In genomic region chr16:74760007-74760767, GRCh38 we compare ENCODE assay signal across 15 cellular contexts. TPM values are rescaled to one million over a fixed set of nuclear protein-coding genes. Genes with fewer than 3 reads are reported as not detected.
DNase-seq lines count a peak whose midpoint lies in the region; ATAC-seq and TF ChIP-seq lines count a peak whose summit lies in the region.
"Had no signal": no experiment of that assay in that cellular context is flagged by ENCODE, and none has a peak within 500 bp of the region (broad histone marks: within the 10 kb centered on the region; RNA-seq: fewer than 3 reads in every experiment).

No MANE protein-coding gene starts in this region.

- ATAC-seq in GM19463 (IDR thresholded peaks at IDR 0.05; ENCODE audit: unreplicated experiment): peak; percentile 100
- ATAC-seq in Panc1: 0 out of 2 replicates have a peak, but pooled peaks have one; percentile 34
- ATAC-seq: left colon had no signal

- no peaks in the 10 kb centered on the region for H3K27me3 ChIP-seq in Panc1 (ENCODE audit: control insufficient read depth, insufficient read depth, low read length)
- no peaks in the 10 kb centered on the region for H3K27me3 ChIP-seq in kidney epithelial cell (ENCODE audit: control insufficient read depth, insufficient read depth, low read length)
- no peaks in the 10 kb centered on the region for H3K27me3 ChIP-seq in testis

- H3K36me3 ChIP-seq in Panc1 (ENCODE audit: control insufficient read depth, insufficient read depth, low read length) (no peaks in the 10 kb centered on the region), kidney epithelial cell (ENCODE audit: control insufficient read depth, insufficient read depth, low read length) (no peaks in the 10 kb centered on the region), testis (ENCODE audit: low read depth, missing control alignments) (no peaks in the 10 kb centered on the region)
- H3K36me3 ChIP-seq: neutrophil had no signal

- DNase-seq in Daoy (ENCODE audit: low read depth) (peak; percentile 47), Panc1 (ENCODE audit: low read depth, low spot score) (no peak), kidney epithelial cell (ENCODE audit: low read depth) (peak; percentile 72), testis (no peak), DMS153 treated with DMSO at 0.1 percent for 48 hours (lab: John Stamatoyannopoulos, UW; ENCODE audit: unreplicated experiment) (no peak), mesothelial cell of epicardium (ENCODE audit: low spot score in 2 of 2, unreplicated experiment in 2 of 2) (no peak)
- DNase-seq in activated T-cell treated with anti-CD3 and anti-CD28 coated beads, Interleukin-2, amount 50 U/mL, for 24 hours: no peak
- DNase-seq: H9, left colon, NCI-H1105, NCI-H774 had no signal

- H3K4me1 ChIP-seq in Panc1 (ENCODE audit: control insufficient read depth, insufficient read depth, low read length): no peaks in the 10 kb centered on the region
- no peaks in the 10 kb centered on the region for H3K4me1 ChIP-seq in testis
- H3K4me1 ChIP-seq: Caco-2 had no signal

- H3K27me3 Mint-ChIP-seq in activated T-cell treated with anti-CD3 and anti-CD28 coated beads, Interleukin-2, amount 50 U/mL, for 24 hours: peaks cover 15% of the 10 kb centered on the region
- H3K27me3 Mint-ChIP-seq in mesothelial cell of epicardium (ENCODE audit: low read depth): peaks cover 30% of the 10 kb centered on the region

- H3K27ac ChIP-seq in Panc1 (ENCODE audit: low read length) (no peak overlapping the region), testis (no peak overlapping the region)
- H3K27ac ChIP-seq: neutrophil had no signal

- no peak overlapping the region for H3K4me3 Mint-ChIP-seq in activated T-cell treated with anti-CD3 and anti-CD28 coated beads, Interleukin-2, amount 50 U/mL, for 24 hours
- H3K4me3 Mint-ChIP-seq in mesothelial cell of epicardium: no peak overlapping the region
- H3K4me3 Mint-ChIP-seq: brain, H9 had no signal

- H3K9me3 ChIP-seq in Panc1 (ENCODE audit: control insufficient read depth, insufficient read depth, low read depth, low read length): no peaks in the 10 kb centered on the region
- no peaks in the 10 kb centered on the region for H3K9me3 ChIP-seq in testis
- H3K9me3 ChIP-seq: Caco-2, neutrophil had no signal

- POLR2A ChIA-PET in Panc1 (lab: Charles Lee): no interaction called here

- no peak overlapping the region for H3K4me3 ChIP-seq in Panc1 (ENCODE audit: low read depth in 2 of 2, low read length in 2 of 2)
- no peak overlapping the region for H3K4me3 ChIP-seq in kidney epithelial cell (ENCODE audit: low read depth, low read length)
- H3K4me3 ChIP-seq in testis: no peak overlapping the region

- in situ Hi-C loops in Panc1 (cut with HindIII; ENCODE audit: low pct_unique_long_range_greater_than_20kb, low sequenced_read_pairs): no loop called here

- H3K27ac Mint-ChIP-seq in activated T-cell treated with anti-CD3 and anti-CD28 coated beads, Interleukin-2, amount 50 U/mL, for 24 hours: no peak overlapping the region
- no peak overlapping the region for H3K27ac Mint-ChIP-seq in mesothelial cell of epicardium
- H3K27ac Mint-ChIP-seq: brain had no signal

- WGBS in testis, 2 donors: 70 to 78% methylated on average over 11 of the region's 11 CpGs

- H3K4me1 Mint-ChIP-seq in activated T-cell treated with anti-CD3 and anti-CD28 coated beads, Interleukin-2, amount 50 U/mL, for 24 hours (ENCODE audit: low read depth): no peaks in the 10 kb centered on the region
- H3K4me1 Mint-ChIP-seq in mesothelial cell of epicardium: no peaks in the 10 kb centered on the region
- H3K4me1 Mint-ChIP-seq: brain had no signal

- no TSS peak for BruUV-seq in Panc1 (replicated peaks; lab: Mats Ljungman, UMichigan)

- H3K36me3 Mint-ChIP-seq in activated T-cell treated with anti-CD3 and anti-CD28 coated beads, Interleukin-2, amount 50 U/mL, for 24 hours (ENCODE audit: low read depth): no peaks in the 10 kb centered on the region
- no peaks in the 10 kb centered on the region for H3K36me3 Mint-ChIP-seq in mesothelial cell of epicardium
- H3K36me3 Mint-ChIP-seq: brain had no signal

- TF ChIP-seq CTCF in Panc1 (IDR thresholded peaks at IDR 0.05) (no peak), kidney epithelial cell (IDR thresholded peaks at IDR 0.05; ENCODE audit: insufficient read depth, low read length, poor library complexity, severe bottlenecking) (no peak), testis (IDR thresholded peaks at IDR 0.05) (no peak), mesothelial cell of epicardium (IDR thresholded peaks at IDR 0.05; ENCODE audit: unreplicated experiment) (no peak)

- CTCF ChIA-PET in Panc1 (lab: Charles Lee): no interaction called here

- H3K9me3 Mint-ChIP-seq in activated T-cell treated with anti-CD3 and anti-CD28 coated beads, Interleukin-2, amount 50 U/mL, for 24 hours: no peaks in the 10 kb centered on the region
- no peaks in the 10 kb centered on the region for H3K9me3 Mint-ChIP-seq in mesothelial cell of epicardium
- H3K9me3 Mint-ChIP-seq: H9 had no signal

- TF ChIP-seq POLR2A in testis (IDR thresholded peaks at IDR 0.05): no peak

- intact Hi-C loops in Panc1 (cut with micrococcal nuclease; ENCODE audit: unreplicated experiment) (no loop called here), testis (cut with DNase I; ENCODE audit: low total_unique reads) (no loop called here)

RNA-seq across cellular contexts. Expression of gene FA2H, which starts 14.4 kb away (rescaled TPM):
- not detected in 2 replicates for total RNA-seq in Daoy (2014; rRNA removed; shearing (Covaris generic))
- total RNA-seq in Panc1 (2021; ENCODE audit: unreplicated experiment) (0.15 TPM), kidney epithelial cell (12.4 and 12.5 TPM in 2 replicates), testis (1 to 10 TPM; 3.0 to 5.9 TPM), mesothelial cell of epicardium (0.18 TPM in 1 of 3 replicates, not detected in the others)
- polyA plus RNA-seq in Panc1 (2012; ENCODE audit: insufficient read length): not detected
- 7.8 TPM for polyA plus RNA-seq in testis (ENCODE audit: insufficient read depth, low read depth, low replicate concordance)

RNA-seq across cellular contexts. Expression of gene MLKL, which starts 59.5 kb away (rescaled TPM):
- 18.9 and 21.7 TPM in 2 replicates for total RNA-seq in Daoy (2014; rRNA removed; shearing (Covaris generic))
- total RNA-seq in Panc1 (2021; ENCODE audit: unreplicated experiment): 4.8 TPM
- 4.3 TPM for polyA plus RNA-seq in Panc1 (2012; ENCODE audit: insufficient read length)
- 11.5 and 12.0 TPM in 2 replicates for total RNA-seq in kidney epithelial cell
- 1 to 10 TPM; 3.5 to 4.5 TPM for total RNA-seq in testis
- 4.8 TPM for polyA plus RNA-seq in testis (ENCODE audit: insufficient read depth, low read depth, low replicate concordance)
- total RNA-seq in mesothelial cell of epicardium: not detected in 3 replicates

Comparison
In these comparisons a context has a peak if more than half of its experiments do, and no peak if none do; other contexts are left out.
1. DNase-seq: peak in Daoy (single experiment) and kidney epithelial cell (single experiment); none in Panc1 (single experiment), testis (single experiment), DMS153 treated with DMSO at 0.1 percent for 48 hours (single experiment), activated T-cell treated with anti-CD3 and anti-CD28 coated beads, Interleukin-2, amount 50 U/mL, for 24 hours (single experiment) and mesothelial cell of epicardium (0 of 2).